ENCODE assay signal across 13 cellular contexts in genomic region chr13:48446454-48446853, GRCh38. TPM values are rescaled to one million over a fixed set of nuclear protein-coding genes. Genes with fewer than 3 reads are reported as not detected.
DNase-seq lines count a peak whose midpoint lies in the region; FAIRE-seq and TF ChIP-seq lines count a peak whose summit lies in the region.
"Had no signal": no experiment of that assay in that cellular context is flagged by ENCODE, and none has a peak within 500 bp of the region (broad histone marks: within the 10 kb centered on the region; RNA-seq: fewer than 3 reads in every experiment).

No MANE protein-coding gene starts in this region.

- peaks cover 0 to 12% (median 8%) of the 10 kb centered on the region in 5 donors for H3K9me3 Mint-ChIP-seq in CD8-positive, alpha-beta memory T cell

- TF ChIP-seq POLR2A in GM12892 (IDR thresholded peaks at IDR 0.05; ENCODE audit: low read depth, low read length): no peak

- H4K91ac ChIP-seq in mesenchymal stem cell (ENCODE audit: low read length): no peak overlapping the region

- intact Hi-C loops in mammary epithelial cell (cut with micrococcal nuclease): no loop called here

- H3K27ac ChIP-seq in mammary epithelial cell (ENCODE audit: insufficient read depth, low read depth, low read length): no peak overlapping the region
- no peak overlapping the region for H3K27ac ChIP-seq in mesenchymal stem cell (ENCODE audit: low read length, poor library complexity, severe bottlenecking)
- no peak overlapping the region for H3K27ac ChIP-seq in CD8-positive, alpha-beta memory T cell (ENCODE audit: low read depth, low read length)
- H3K27ac ChIP-seq: right lobe of liver, SK-N-MC had no signal

- no peak overlapping the region for H2BK120ac ChIP-seq in mesenchymal stem cell (ENCODE audit: low read depth, low read length)

- FAIRE-seq in GM12892 (lab: Jason Lieb, UNC): no peak

- no peak overlapping the region for H3K14ac ChIP-seq in mesenchymal stem cell (ENCODE audit: low read length in 2 of 2)

- H3K23ac ChIP-seq in mesenchymal stem cell (ENCODE audit: low read length in 2 of 2): no peak overlapping the region

- H3K27me3 Mint-ChIP-seq in CD8-positive, alpha-beta memory T cell: peaks cover 0 to 2% of the 10 kb centered on the region in 2 donors
- H3K27me3 Mint-ChIP-seq: memory B cell had no signal

- H3K4me3 Mint-ChIP-seq in CD8-positive, alpha-beta memory T cell: no peak overlapping the region
- H3K4me3 Mint-ChIP-seq: memory B cell had no signal

- CTCF ChIA-PET in mammary epithelial cell (lab: Charles Lee; ENCODE audit: low non-redundant PET): no interaction called here
- CTCF ChIA-PET in CD8-positive, alpha-beta memory T cell (lab: Charles Lee): no interaction called here

- no TSS peak for BruUV-seq in mammary epithelial cell (replicated peaks; lab: Mats Ljungman, UMichigan)

- H3K4me3 ChIP-seq in Loucy (ENCODE audit: low read length, poor library complexity, severe bottlenecking) (no peak overlapping the region), mammary epithelial cell (replicated peaks in 1 of 3; ENCODE audit: insufficient read depth in 1 of 3, low read depth in 2 of 3, low read length in 3 of 3) (no peak overlapping the region), mesenchymal stem cell (ENCODE audit: insufficient read depth in 1 of 2, low read depth in 1 of 2, low read length in 2 of 2) (no peak overlapping the region)
- H3K4me3 ChIP-seq in CD8-positive, alpha-beta memory T cell (ENCODE audit: low read length): no peak overlapping the region
- H3K4me3 ChIP-seq: right lobe of liver, SK-N-MC had no signal

- H3K36me3 Mint-ChIP-seq in CD8-positive, alpha-beta memory T cell: peaks cover 6 to 11% (median 7%) of the 10 kb centered on the region in 3 donors

- H3K9me3 ChIP-seq in Loucy (ENCODE audit: insufficient read depth, low read depth, low read length): peaks cover 10% of the 10 kb centered on the region; the same call in 1 of the 2 replicates
- H3K9me3 ChIP-seq in mammary epithelial cell (replicated peaks; ENCODE audit: insufficient read depth, low read length): peaks cover 9% of the 10 kb centered on the region
- H3K9me3 ChIP-seq in mesenchymal stem cell (ENCODE audit: control insufficient read depth, low read length): peaks cover 13% of the 10 kb centered on the region
- H3K9me3 ChIP-seq in CD8-positive, alpha-beta memory T cell (ENCODE audit: low read length): no peaks in the 10 kb centered on the region
- H3K9me3 ChIP-seq: right lobe of liver had no signal

- H4K20me1 ChIP-seq in Loucy (ENCODE audit: insufficient read depth, low read length, poor library complexity, severe bottlenecking) (no peaks in the 10 kb centered on the region), mammary epithelial cell (ENCODE audit: insufficient read depth, low read length) (no peaks in the 10 kb centered on the region)

- H3K4me2 ChIP-seq in Loucy (ENCODE audit: low read depth, low read length, poor library complexity, severe bottlenecking) (peak overlapping the region; percentile 34), mammary epithelial cell (ENCODE audit: insufficient read depth, low read depth, low read length) (peak overlapping the region; percentile 15), mesenchymal stem cell (ENCODE audit: low read length, poor library complexity, severe bottlenecking) (no peak overlapping the region)

- no peak overlapping the region for H3K4ac ChIP-seq in mesenchymal stem cell (ENCODE audit: low read depth in 1 of 2, low read length in 2 of 2)

- H4K8ac ChIP-seq in mesenchymal stem cell (ENCODE audit: low read length): no peak overlapping the region

- H3K4me1 ChIP-seq in Loucy (ENCODE audit: insufficient read depth, low read length, poor library complexity, severe bottlenecking) (peaks cover 37% of the 10 kb centered on the region), mammary epithelial cell (ENCODE audit: insufficient read depth, low read length) (peaks cover 26% of the 10 kb centered on the region), mesenchymal stem cell (ENCODE audit: control insufficient read depth, insufficient read depth, low read depth, low read length) (no peaks in the 10 kb centered on the region)
- peaks cover 11% of the 10 kb centered on the region for H3K4me1 ChIP-seq in CD8-positive, alpha-beta memory T cell (ENCODE audit: insufficient read depth, low read length)
- H3K4me1 ChIP-seq: right lobe of liver had no signal

- H3K9ac ChIP-seq in Loucy (ENCODE audit: low read depth, low read length, poor library complexity, severe bottlenecking) (no peak overlapping the region), mammary epithelial cell (ENCODE audit: insufficient read depth, low read length) (no peak overlapping the region), mesenchymal stem cell (ENCODE audit: low read length) (no peak overlapping the region)

- no peak overlapping the region for H2AK5ac ChIP-seq in mesenchymal stem cell (ENCODE audit: low read length, severe bottlenecking)

- peak; percentile 1 for DNase-seq in DMS53 treated with DMSO at 0.1 percent for 48 hours (lab: John Stamatoyannopoulos, UW; ENCODE audit: unreplicated experiment)
- DNase-seq in mammary epithelial cell: peak; percentile 62
- DNase-seq in mesenchymal stem cell: peak; percentile 74
- DNase-seq in GM12892 (ENCODE audit: insufficient read length): no peak
- no peak for DNase-seq in NCI-H446 treated with DMSO at 0.1 percent for 48 hours (lab: John Stamatoyannopoulos, UW)
- DNase-seq in CD8-positive, alpha-beta memory T cell: no peak
- no peak for DNase-seq in stimulated activated CD4-positive, alpha-beta T cell treated with anti-CD3 and anti-CD28 coated beads, Interleukin-1b, Interleukin-23, amount 100 ng/mL, for 48 hours
- DNase-seq: amniotic stem cell, NCI-H446, right lobe of liver had no signal

- H2BK5ac ChIP-seq in mesenchymal stem cell (ENCODE audit: low read depth, low read length, poor library complexity, severe bottlenecking): no peak overlapping the region

- no peak overlapping the region for H2BK12ac ChIP-seq in mesenchymal stem cell (ENCODE audit: low read length in 2 of 2)

- dilution Hi-C loops in mammary epithelial cell (cut with HindIII; ENCODE audit: low sequenced_read_pairs): no loop called here

- H3K4me1 Mint-ChIP-seq in CD8-positive, alpha-beta memory T cell: peaks cover 19 to 53% (median 33%) of the 10 kb centered on the region in 3 donors

- peaks cover 4% of the 10 kb centered on the region for H3K36me3 ChIP-seq in Loucy (ENCODE audit: insufficient read depth, low read length)
- H3K36me3 ChIP-seq in mammary epithelial cell (ENCODE audit: insufficient read depth, low read length): no peaks in the 10 kb centered on the region
- H3K36me3 ChIP-seq in mesenchymal stem cell (ENCODE audit: control insufficient read depth in 1 of 2, insufficient read depth in 2 of 2, low read depth in 1 of 2, low read length in 2 of 2): no peaks in the 10 kb centered on the region
- H3K36me3 ChIP-seq in CD8-positive, alpha-beta memory T cell (ENCODE audit: insufficient read depth, low read length): no peaks in the 10 kb centered on the region
- H3K36me3 ChIP-seq: right lobe of liver had no signal

- H3F3A ChIP-seq in Loucy (ENCODE audit: low read depth): peaks cover 8% of the 10 kb centered on the region; the same call in 1 of the 2 replicates

- H3K27me3 ChIP-seq in Loucy (ENCODE audit: insufficient read depth, low read length, poor library complexity, severe bottlenecking) (no peaks in the 10 kb centered on the region), mammary epithelial cell (ENCODE audit: insufficient read depth, low read length) (no peaks in the 10 kb centered on the region), mesenchymal stem cell (ENCODE audit: control insufficient read depth in 1 of 2, insufficient read depth in 1 of 2, low read length in 2 of 2) (no peaks in the 10 kb centered on the region)
- H3K27me3 ChIP-seq in CD8-positive, alpha-beta memory T cell (ENCODE audit: insufficient read depth, low read length, poor library complexity, severe bottlenecking): no peaks in the 10 kb centered on the region
- H3K27me3 ChIP-seq: right lobe of liver had no signal

- in situ Hi-C loops in mammary epithelial cell (cut with MboI; ENCODE audit: low sequenced_read_pairs in 2 of 2): no loop called here

- no peak overlapping the region for H2BK15ac ChIP-seq in mesenchymal stem cell (ENCODE audit: low read depth, poor library complexity, severe bottlenecking)

- 100% methylated on average over 1 of the region's 1 CpG for WGBS in mammary epithelial cell (ENCODE audit: low coverage, missing lambda C conversion rate)
- no CpG with 5 or more reads among the region's 1 CpG for WGBS in mesenchymal stem cell

- H3K79me1 ChIP-seq in mesenchymal stem cell (replicated peaks; ENCODE audit: low read length, poor library complexity, severe bottlenecking): peaks cover 9% of the 10 kb centered on the region

- TF ChIP-seq CTCF in Loucy (conservative IDR thresholded peaks at IDR 0.05; ENCODE audit: low read length) (no peak), mammary epithelial cell (conservative IDR thresholded peaks at IDR 0.05 in 1 of 2, IDR thresholded peaks at IDR 0.05 in 1 of 2; ENCODE audit: extremely low read depth in 1 of 2, insufficient read depth in 1 of 2, low read depth in 1 of 2, low read length in 2 of 2) (no peak)

- H3K79me2 ChIP-seq in Loucy (ENCODE audit: insufficient read depth, low read length) (peaks cover 29% of the 10 kb centered on the region), mammary epithelial cell (ENCODE audit: insufficient read depth, low read length) (peaks cover 31% of the 10 kb centered on the region)

- no peak overlapping the region for H3K18ac ChIP-seq in mesenchymal stem cell (ENCODE audit: low read depth in 1 of 2, low read length in 2 of 2)

- POLR2A ChIA-PET in CD8-positive, alpha-beta memory T cell (lab: Charles Lee): no interaction called here

- no peaks in the 10 kb centered on the region for H3K9me2 ChIP-seq in Loucy (replicated peaks; ENCODE audit: low read depth, low read length)

- no peak overlapping the region for H3K27ac Mint-ChIP-seq in CD8-positive, alpha-beta memory T cell
- H3K27ac Mint-ChIP-seq: memory B cell had no signal

- H2AFZ ChIP-seq in Loucy (ENCODE audit: low read length) (no peak overlapping the region), mammary epithelial cell (ENCODE audit: low read depth, low read length) (no peak overlapping the region), mesenchymal stem cell (ENCODE audit: low read depth, low read length) (no peak overlapping the region)

RNA-seq across cellular contexts. Expression of gene LPAR6, which starts 33.5 kb away (rescaled TPM):
- 10 to 100 TPM in 1 of 2 donors, 1 to 10 TPM in 1; 7.9 to 17.2 TPM for total RNA-seq in mammary epithelial cell
- polyA plus RNA-seq in mammary epithelial cell: 2.9 TPM
- polyA minus RNA-seq in mammary epithelial cell: 1.0 TPM
- 7.6 TPM for polyA plus RNA-seq in mesenchymal stem cell (2013, experiment 1 of 2)
- polyA plus RNA-seq in mesenchymal stem cell (2013, experiment 2 of 2): 7.1 TPM
- polyA plus RNA-seq in GM12892 (2012; ENCODE audit: missing spikeins): 0.89 TPM
- 1 to 10 TPM; 7.9 to 8.8 TPM for total RNA-seq in CD8-positive, alpha-beta memory T cell
- polyA plus RNA-seq in CD8-positive, alpha-beta memory T cell: 34.2 TPM

Comparison
In these comparisons a context has a peak if more than half of its experiments do, and no peak if none do; other contexts are left out.
1. DNase-seq: peak in DMS53 treated with DMSO at 0.1 percent for 48 hours (single experiment), mammary epithelial cell (single experiment) and mesenchymal stem cell (single experiment); none in GM12892 (single experiment), NCI-H446 treated with DMSO at 0.1 percent for 48 hours (single experiment), CD8-positive, alpha-beta memory T cell (0 of 5) and stimulated activated CD4-positive, alpha-beta T cell treated with anti-CD3 and anti-CD28 coated beads, Interleukin-1b, Interleukin-23, amount 100 ng/mL, for 48 hours (single experiment).